Comparison of ENCODE assay signal across 7 cellular contexts in genomic region chr17:55422828-55423164, GRCh38. TPM values are rescaled to one million over a fixed set of nuclear protein-coding genes. Genes with fewer than 3 reads are reported as not detected.
DNase-seq lines count a peak whose midpoint lies in the region; ATAC-seq, FAIRE-seq and TF ChIP-seq lines count a peak whose summit lies in the region.
"Not testable (repeated sequence)": the region's sequence is repeated elsewhere in the genome, so short reads cannot be mapped to it uniquely, and the experiment has no call there.

No MANE protein-coding gene starts in this region.

- not testable (repeated sequence) for TF ChIP-seq RAD21 in GM12878 (IDR thresholded peaks at IDR 0.05; ENCODE audit: insufficient read depth, low read depth, low read length)
- 0 out of 2 replicates have a peak, but pooled peaks have one; percentile 14 for TF ChIP-seq RAD21 in HepG2 (CRISPR knock-in tag; IDR thresholded peaks at IDR 0.05)

- H3K79me2 ChIP-seq in SU-DHL-6 (ENCODE audit: insufficient read depth, low read length), result not testable (repeated sequence)
- H3K79me2 ChIP-seq in GM12878 (ENCODE audit: control insufficient read depth, insufficient read depth, low read length) (peaks cover 42% of the 10 kb centered on the region), HepG2 (ENCODE audit: insufficient read depth, low read length) (peaks cover 41% of the 10 kb centered on the region)

- not testable (repeated sequence) for H3K27ac ChIP-seq in HEK293 (ENCODE audit: extremely low read depth, low read depth, low read length); SU-DHL-6 (ENCODE audit: low read depth, low read length)
- H3K27ac ChIP-seq in GM12878 (ENCODE audit: control insufficient read depth, insufficient read depth), result peak overlapping the region; percentile 63
- peak overlapping the region; percentile 50 for H3K27ac ChIP-seq in HepG2 (ENCODE audit: extremely low read length, insufficient read depth, low read length)

- in situ Hi-C loops in GM12878 (cut with MboI), result loop anchor here (5.0 kb wide), 1 partner anchor 90 kb away; the partner anchor contains the start of gene SMIM36
- in situ Hi-C loops in HepG2 (cut with HindIII; ENCODE audit: extremely low pct_ligation_motif_present, low pct_unique_long_range_greater_than_20kb), result loop anchor here (5.0 kb wide), 1 partner anchor 90 kb away; the partner anchor contains the start of gene SMIM36

- not testable (repeated sequence) for H3K9me3 Mint-ChIP-seq in Caco-2 (ENCODE audit: unreplicated experiment); nephron; stimulated activated memory B cell treated with anti-CD40 and anti-IgM and Interleukin-4, amounts not matched to agents 10 μg/mL and 1 μg/mL and 100 μg/mL, for 72 hours

- not testable (repeated sequence) for H2AFZ ChIP-seq in SU-DHL-6 (ENCODE audit: low read depth, low read length, severe bottlenecking); HepG2 (ENCODE audit: low read length)
- peak overlapping the region; percentile 49 for H2AFZ ChIP-seq in GM12878 (ENCODE audit: control insufficient read depth, low read depth, low read length)

- not testable (repeated sequence) for BruUV-seq in Caco-2 (replicated peaks; lab: Mats Ljungman, UMichigan); GM12878 (replicated peaks; lab: Mats Ljungman, UMichigan); HepG2 (replicated peaks; lab: Mats Ljungman, UMichigan)

- peaks cover 54% of the 10 kb centered on the region for H3K4me1 Mint-ChIP-seq in Caco-2 (ENCODE audit: low read depth, unreplicated experiment)
- peaks cover 19% of the 10 kb centered on the region for H3K4me1 Mint-ChIP-seq in nephron
- H3K4me1 Mint-ChIP-seq in stimulated activated memory B cell treated with anti-CD40 and anti-IgM and Interleukin-4, amounts not matched to agents 10 μg/mL and 1 μg/mL and 100 μg/mL, for 72 hours, result peaks cover 82% of the 10 kb centered on the region

- 54% methylated on average over 6 of the region's 6 CpGs for WGBS in GM12878 (ENCODE audit: insufficient coverage, insufficient replicate concordance, low lambda C conversion rate, missing lambda C conversion rate)
- 24% methylated on average over 6 of the region's 6 CpGs for WGBS in HepG2 (ENCODE audit: low lambda C conversion rate)

- H3K36me3 ChIP-seq in Caco-2 (ENCODE audit: control insufficient read depth, insufficient read depth, low read length); HEK293 (ENCODE audit: control insufficient read depth in 2 of 2, insufficient read depth in 1 of 2, low read length in 2 of 2); SU-DHL-6 (ENCODE audit: low read length); GM12878 (ENCODE audit: control insufficient read depth in 2 of 2, insufficient read depth in 2 of 2, low read length in 1 of 2): not testable (repeated sequence)
- peaks cover 0 to 21% of the 10 kb centered on the region in 2 experiments for H3K36me3 ChIP-seq in HepG2 (replicated peaks in 1 of 2; ENCODE audit: control insufficient read depth in 1 of 2, insufficient read depth in 2 of 2, low read length in 2 of 2)

- not testable (repeated sequence) for H3K9ac ChIP-seq in SU-DHL-6 (ENCODE audit: low read length)
- H3K9ac ChIP-seq in GM12878 (ENCODE audit: control insufficient read depth, insufficient read depth, low read length), result peak overlapping the region; percentile 6; the same call in 1 of the 2 replicates
- peak overlapping the region; percentile 29 for H3K9ac ChIP-seq in HepG2 (ENCODE audit: insufficient read depth, low read depth, low read length)

- not testable (repeated sequence) for H3F3A ChIP-seq in SU-DHL-6 (ENCODE audit: insufficient read depth)

- RAD21 ChIA-PET in GM12878 (lab: Charles Lee; ENCODE audit: unreplicated experiment), result interaction anchor here (0.7 to 8.9 kb wide), 5 partner anchors 12 to 44 kb away, joined by 3 to 99 read pairs (median 3); no protein-coding TSS in a partner anchor

- peak overlapping the region; percentile 90 for H3K4me3 Mint-ChIP-seq in Caco-2 (ENCODE audit: unreplicated experiment)
- H3K4me3 Mint-ChIP-seq in nephron, result peak overlapping the region; percentile 60 to 78 (median 74)
- H3K4me3 Mint-ChIP-seq in stimulated activated memory B cell treated with anti-CD40 and anti-IgM and Interleukin-4, amounts not matched to agents 10 μg/mL and 1 μg/mL and 100 μg/mL, for 72 hours, result peak overlapping the region; percentile 21

- TF ChIP-seq EP300 in GM12878 (IDR thresholded peaks at IDR 0.05; ENCODE audit: borderline replicate concordance in 1 of 2, control insufficient read depth in 1 of 2, low read depth in 2 of 2, low read length in 2 of 2); HepG2 (IDR thresholded peaks at IDR 0.05; ENCODE audit: low read depth in 2 of 2, low read length in 2 of 2): not testable (repeated sequence)
- TF ChIP-seq EP300 in HepG2 (CRISPR knock-in tag; IDR thresholded peaks at IDR 0.05; ENCODE audit: borderline replicate concordance), result peak; percentile 51; the same call in 1 of the 2 replicates

- not testable (repeated sequence) for ATAC-seq in GM12878; stimulated activated memory B cell treated with anti-CD40 and anti-IgM and Interleukin-4, amounts not matched to agents 10 μg/mL and 1 μg/mL and 100 μg/mL, for 72 hours
- peak; percentile 2; the same call in 2 of the 3 replicates for ATAC-seq in HepG2

- H3K4me3 ChIP-seq in Caco-2 (ENCODE audit: low read depth, low read length); HEK293 (ENCODE audit: low read depth, low read length); SU-DHL-6 (ENCODE audit: insufficient read depth, low read length, poor library complexity, severe bottlenecking): not testable (repeated sequence)
- H3K4me3 ChIP-seq in GM12878, result peak overlapping the region; percentile 57
- H3K4me3 ChIP-seq in HepG2 (replicated peaks in 1 of 3; ENCODE audit: insufficient read depth in 1 of 3, low read depth in 2 of 3, low read length in 3 of 3), result peak overlapping the region in 1 of 3 experiments; percentile 8; a peak in 1 of 6 replicates

- CTCF ChIA-PET in Caco-2 (lab: Charles Lee); HepG2 (lab: Yijun Ruan, JAX; ENCODE audit: low intra/inter-chr PET ratio, low total read pairs): not testable (repeated sequence)
- CTCF ChIA-PET in HEK293 (lab: Yijun Ruan, JAX), result interaction anchor here (1.0 to 1.6 kb wide), 2 partner anchors 9 to 104 kb away, joined by 3 to 4 read pairs; no protein-coding TSS in a partner anchor
- CTCF ChIA-PET in GM12878 (lab: Yijun Ruan, JAX), result interaction anchor here (0.8 to 1.0 kb wide), 3 partner anchors 13 to 66 kb away, joined by 3 read pairs; no protein-coding TSS in a partner anchor

- FAIRE-seq in GM12878 (lab: Jason Lieb, UNC); HepG2 (lab: Jason Lieb, UNC): not testable (repeated sequence)

- TF ChIP-seq CTCF in Caco-2 (IDR thresholded peaks at IDR 0.05; ENCODE audit: insufficient read depth in 1 of 2, low read depth in 1 of 2, low read length in 1 of 2, severe bottlenecking in 1 of 2, unreplicated experiment in 1 of 2); HEK293 (tag by site-specific recombination; IDR thresholded peaks at IDR 0.05); SU-DHL-6 (IDR thresholded peaks at IDR 0.05; ENCODE audit: insufficient read depth, low read length, poor library complexity, severe bottlenecking); GM12878 (IDR thresholded peaks at IDR 0.05 in 2 of 3, conservative IDR thresholded peaks at IDR 0.05 in 1 of 3; ENCODE audit: control insufficient read depth in 2 of 3, extremely low read depth in 1 of 3, insufficient read depth in 1 of 3, low read depth in 3 of 3, low read length in 3 of 3); HepG2 (CRISPR knock-in tag; IDR thresholded peaks at IDR 0.05); nephron (IDR thresholded peaks at IDR 0.05; ENCODE audit: unreplicated experiment in 3 of 3): not testable (repeated sequence)

- not testable (repeated sequence) for H3K9me3 ChIP-seq in Caco-2; HEK293 (ENCODE audit: control insufficient read depth, insufficient read depth, low read depth, low read length); SU-DHL-6 (ENCODE audit: insufficient read depth, low read length); GM12878 (replicated peaks; ENCODE audit: control insufficient read depth, insufficient read depth, low read length); HepG2 (ENCODE audit: low read length)

- POLR2A ChIA-PET in Caco-2 (lab: Charles Lee), result interaction anchor here (1.7 kb wide), 1 partner anchor 24 kb away, joined by 5 read pairs; no protein-coding TSS in a partner anchor
- POLR2A ChIA-PET in HEK293 (lab: Yijun Ruan, JAX), result interaction anchor here (0.7 to 0.9 kb wide), 2 partner anchors 11 to 69 kb away, joined by 3 to 9 read pairs; no protein-coding TSS in a partner anchor
- POLR2A ChIA-PET in GM12878 (lab: Charles Lee), result interaction anchor here (1.0 to 6.4 kb wide), 5 partner anchors 12 to 87 kb away, joined by 3 to 106 read pairs (median 7); no protein-coding TSS in a partner anchor
- POLR2A ChIA-PET in HepG2 (lab: Yijun Ruan, JAX), result interaction anchor here (0.8 to 9.0 kb wide), 5 partner anchors 10 to 28 kb away, joined by 3 to 127 read pairs (median 36); no protein-coding TSS in a partner anchor

- peak overlapping the region; percentile 4 for H3K27ac Mint-ChIP-seq in Caco-2 (ENCODE audit: unreplicated experiment)
- not testable (repeated sequence) for H3K27ac Mint-ChIP-seq in nephron
- peak overlapping the region; percentile 20 for H3K27ac Mint-ChIP-seq in stimulated activated memory B cell treated with anti-CD40 and anti-IgM and Interleukin-4, amounts not matched to agents 10 μg/mL and 1 μg/mL and 100 μg/mL, for 72 hours

- H4K20me1 ChIP-seq in SU-DHL-6 (ENCODE audit: low read depth, low read length); GM12878 (ENCODE audit: control insufficient read depth, insufficient read depth); HepG2 (ENCODE audit: insufficient read depth, low read length): not testable (repeated sequence)

- H3K4me2 ChIP-seq in SU-DHL-6 (ENCODE audit: low read depth, low read length, poor library complexity, severe bottlenecking) (peak overlapping the region; percentile 0), GM12878 (ENCODE audit: control insufficient read depth, insufficient read depth) (peak overlapping the region; percentile 51), HepG2 (ENCODE audit: low read depth, low read length) (peak overlapping the region; percentile 87)

- H3K27me3 Mint-ChIP-seq in Caco-2 (ENCODE audit: insufficient read depth, unreplicated experiment); stimulated activated memory B cell treated with anti-CD40 and anti-IgM and Interleukin-4, amounts not matched to agents 10 μg/mL and 1 μg/mL and 100 μg/mL, for 72 hours: not testable (repeated sequence)
- peaks cover 21% of the 10 kb centered on the region for H3K27me3 Mint-ChIP-seq in nephron (ENCODE audit: low read depth)

- H3K27me3 ChIP-seq in Caco-2 (replicated peaks; ENCODE audit: control insufficient read depth, insufficient read depth, low read length); SU-DHL-6 (ENCODE audit: low read length); GM12878 (replicated peaks in 1 of 2; ENCODE audit: control insufficient read depth in 2 of 2, insufficient read depth in 2 of 2, low read length in 1 of 2); HepG2 (ENCODE audit: control insufficient read depth in 1 of 2, insufficient read depth in 2 of 2, low read length in 2 of 2): not testable (repeated sequence)

- not testable (repeated sequence) for DNase-seq in Caco-2; GM12878 (ENCODE audit: low read depth, low spot score)
- peak; percentile 83 for DNase-seq in HepG2 (ENCODE audit: low spot score)

- H3K36me3 Mint-ChIP-seq in Caco-2 (ENCODE audit: insufficient read depth, unreplicated experiment), result peaks cover 34% of the 10 kb centered on the region
- H3K36me3 Mint-ChIP-seq in nephron (ENCODE audit: low read depth), result peaks cover 18% of the 10 kb centered on the region
- peaks cover 18% of the 10 kb centered on the region for H3K36me3 Mint-ChIP-seq in stimulated activated memory B cell treated with anti-CD40 and anti-IgM and Interleukin-4, amounts not matched to agents 10 μg/mL and 1 μg/mL and 100 μg/mL, for 72 hours

- H3K9me2 ChIP-seq in SU-DHL-6 (replicated peaks; ENCODE audit: insufficient read depth, low read length), result not testable (repeated sequence)

- intact Hi-C loops in Caco-2 (cut with micrococcal nuclease; ENCODE audit: unreplicated experiment) (loop anchor here (1.0 kb wide), 3 partner anchors 11 to 33 kb away; no protein-coding TSS in a partner anchor), GM12878 (cut with micrococcal nuclease; ENCODE audit: unreplicated experiment) (loop anchor here (1.0 to 2.0 kb wide), 2 partner anchors 15 to 36 kb away; no protein-coding TSS in a partner anchor), HepG2 (cut with micrococcal nuclease; ENCODE audit: unreplicated experiment) (loop anchor here (1.0 to 5.0 kb wide), 5 partner anchors 11 to 92 kb away; no protein-coding TSS in a partner anchor)

- SMC1A ChIA-PET in GM12878 (lab: Charles Lee; ENCODE audit: uncharacterized antibody, unreplicated experiment), result interaction anchor here (0.9 to 16.9 kb wide), 5 partner anchors 8 to 89 kb away, joined by 3 to 359 read pairs (median 9); partner anchors contain the start of gene SMIM36

- not testable (repeated sequence) for TF ChIP-seq POLR2A in GM12878 (IDR thresholded peaks at IDR 0.05; ENCODE audit: low read depth, low read length)
- TF ChIP-seq POLR2A in HepG2 (IDR thresholded peaks at IDR 0.05; ENCODE audit: insufficient read depth in 1 of 2, low read depth in 2 of 2, low read length in 2 of 2), result peak in 1 of 2 experiments; percentile 39; a peak in 1 of 4 replicates

- H3K4me1 ChIP-seq in Caco-2 (peaks cover 19% of the 10 kb centered on the region), GM12878 (ENCODE audit: control insufficient read depth, insufficient read depth, low read length) (peaks cover 40% of the 10 kb centered on the region), HepG2 (ENCODE audit: insufficient read depth, low read length) (peaks cover 59% of the 10 kb centered on the region)
- H3K4me1 ChIP-seq in HEK293 (ENCODE audit: control insufficient read depth, insufficient read depth, low read length), result not testable (repeated sequence)

RNA-seq across cellular contexts. Expression of gene MMD, which starts 1.2 kb away (rescaled TPM):
- total RNA-seq in Caco-2 (2022) (38.6 and 39.0 TPM in 2 replicates), GM12878 (2014; rRNA removed) (22.6 and 28.8 TPM in 2 replicates), GM12878 (2014; rRNA removed; fragmentation: Illumina TruSeq; extraction: Trizol) (18.6 and 20.6 TPM in 2 replicates), GM12878 (2021) (24.2 and 25.2 TPM in 2 replicates), HepG2 (2016; rRNA removed; fragmentation: Illumina TruSeq; extraction: Trizol) (121 and 137 TPM in 2 replicates)
- total RNA-seq in GM12878 (2013; cell fraction: nucleolus; rRNA removed), result 88.8 and 95.5 TPM in 2 replicates
- 5.1 TPM for polyA plus RNA-seq in GM12878 (2011; ENCODE audit: low read depth)
- polyA plus RNA-seq in GM12878 (2011; rRNA removed) (46.7 and 53.5 TPM in 2 replicates), GM12878 (2014; fragmentation: Illumina TruSeq; extraction: Trizol) (22.1 and 29.2 TPM in 2 replicates), GM12878 (2014; fragmentation: Nextera tagmentation; extraction: Ambion mirVana) (10 to 100 TPM in 1 of 2 experiments, 1 to 10 TPM in 1; 8.0 to 12.1 TPM), GM12878 (2014; rRNA removed) (20.3 and 22.8 TPM in 2 replicates), GM12878 (2016; fragmentation: Nextera tagmentation; extraction: Ambion mirVana) (10 to 100 TPM; 23.0 to 24.0 TPM), HepG2 (2011; rRNA removed) (183 and 225 TPM in 2 replicates)
- 19.0 and 23.0 TPM in 2 replicates for polyA plus RNA-seq in GM12878 (2011; cell fraction: cytosol; rRNA removed)
- 23.6 and 27.5 TPM in 2 replicates for polyA plus RNA-seq in GM12878 (2011; cell fraction: nucleus; rRNA removed)
- 9.9 and 10.8 TPM in 2 replicates for polyA plus RNA-seq in GM12878 (2012)
- polyA minus RNA-seq in GM12878 (2011; rRNA and poly(A)+ RNA removed), result 22.3 and 29.7 TPM in 2 replicates
- 10.5 and 12.4 TPM in 2 replicates for polyA minus RNA-seq in GM12878 (2011; cell fraction: cytosol; rRNA and poly(A)+ RNA removed)
- 27.1 and 30.5 TPM in 2 replicates for polyA minus RNA-seq in GM12878 (2011; cell fraction: nucleus; rRNA and poly(A)+ RNA removed)
- 99.7 and 114 TPM in 2 replicates for total RNA-seq in HepG2 (2016; cell fraction: cytosol; rRNA removed; fragmentation: Illumina TruSeq; extraction: Trizol; ENCODE audit: low read depth)
- total RNA-seq in HepG2 (2016; cell fraction: insoluble cytoplasmic fraction; rRNA removed; fragmentation: Illumina TruSeq; extraction: Trizol), result 116 and 133 TPM in 2 replicates
- 235 and 252 TPM in 2 replicates for total RNA-seq in HepG2 (2016; cell fraction: membrane; rRNA removed; fragmentation: Illumina TruSeq; extraction: Trizol)
- total RNA-seq in HepG2 (2016; cell fraction: nucleus; rRNA removed; fragmentation: Illumina TruSeq; extraction: Trizol), result 88.1 and 105 TPM in 2 replicates
- 146 and 162 TPM in 2 replicates for polyA plus RNA-seq in HepG2 (2011; cell fraction: cytosol; rRNA removed)
- 117 and 147 TPM in 2 replicates for polyA plus RNA-seq in HepG2 (2011; cell fraction: nucleus; rRNA removed)
- 189 and 194 TPM in 2 replicates for polyA plus RNA-seq in HepG2 (2012)
- polyA plus RNA-seq in HepG2 (2016; cell fraction: cytosol; fragmentation: Illumina TruSeq; extraction: Trizol; ENCODE audit: low read depth), result 146 and 160 TPM in 2 replicates
- polyA plus RNA-seq in HepG2 (2016; cell fraction: insoluble cytoplasmic fraction; fragmentation: Illumina TruSeq; extraction: Trizol; ENCODE audit: low read depth), result 156 and 164 TPM in 2 replicates
- 231 and 245 TPM in 2 replicates for polyA plus RNA-seq in HepG2 (2016; cell fraction: membrane; fragmentation: Illumina TruSeq; extraction: Trizol; ENCODE audit: low read depth)
- polyA plus RNA-seq in HepG2 (2016; cell fraction: nucleus; fragmentation: Illumina TruSeq; extraction: Trizol; ENCODE audit: insufficient read depth, low read depth), result 151 and 156 TPM in 2 replicates
- polyA minus RNA-seq in HepG2 (2011; rRNA and poly(A)+ RNA removed; ENCODE audit: low replicate concordance), result 4.3 and 244 TPM in 2 replicates
- polyA minus RNA-seq in HepG2 (2011; cell fraction: cytosol; rRNA and poly(A)+ RNA removed), result 111 and 112 TPM in 2 replicates
- polyA minus RNA-seq in HepG2 (2011; cell fraction: nucleus; rRNA and poly(A)+ RNA removed), result 154 and 170 TPM in 2 replicates

Comparison
In these comparisons a context has a peak if more than half of its experiments do, and no peak if none do; other contexts are left out.
1. H3K4me3 Mint-ChIP-seq: peak in every context shown above with its lines; median percentile 90 in Caco-2; 74 in nephron; 21 in stimulated activated memory B cell treated with anti-CD40 and anti-IgM and Interleukin-4, amounts not matched to agents 10 μg/mL and 1 μg/mL and 100 μg/mL, for 72 hours.
2. H3K4me2 ChIP-seq: peak in every context shown above with its lines; median percentile 87 in HepG2; 51 in GM12878; 0 in SU-DHL-6.